Comparison of ENCODE assay signal across 3 cellular contexts in genomic region chr3:54745863-54746262, GRCh38.
"Had no signal": no experiment of that assay in that cellular context is flagged by ENCODE, and none has a peak within 500 bp of the region (broad histone marks: within the 10 kb centered on the region; RNA-seq: fewer than 3 reads in every experiment).

No MANE protein-coding gene starts in this region.

- ATAC-seq: GM12878 had no signal

- H3K4me3 ChIP-seq: GM12878 had no signal

- DNase-seq: GDM1, GF-D8 had no signal
